In the genomic region with DNA sequence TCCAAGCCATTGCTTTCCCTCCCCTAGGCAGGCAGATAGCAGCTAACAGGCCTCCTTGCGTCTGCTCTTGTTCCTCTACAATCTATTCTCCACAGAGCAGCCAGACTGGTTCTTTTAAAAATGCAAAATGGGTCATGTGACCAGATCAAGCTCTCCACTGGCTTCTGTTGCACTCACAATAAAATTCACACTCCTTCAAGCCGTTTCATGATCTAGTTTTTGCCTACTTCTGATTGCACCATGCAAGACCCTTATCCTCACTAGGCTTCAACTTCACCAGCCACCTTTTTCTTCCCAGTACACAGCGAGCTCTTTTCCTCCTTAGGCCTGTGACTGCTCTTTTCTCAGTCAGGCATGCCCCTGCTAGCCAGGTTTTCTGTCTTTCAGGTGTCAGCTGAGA, we compare ENCODE assay signal across 23 cellular contexts. TPM values are rescaled to one million over a fixed set of nuclear protein-coding genes. Genes with fewer than 3 reads are reported as not detected.
A peak's percentile ranks its signal among the peaks of the same experiment; 100 is the strongest.
DNase-seq lines count a peak whose midpoint lies in the region; ATAC-seq, FAIRE-seq and TF ChIP-seq lines count a peak whose summit lies in the region.
"Had no signal": no experiment of that assay in that cellular context is flagged by ENCODE, and none has a peak within 500 bp of the region (broad histone marks: within the 10 kb centered on the region; RNA-seq: fewer than 3 reads in every experiment).

No MANE protein-coding gene starts in this region.

- no peak overlapping the region; the same call in 1 of the 2 replicates for H3K9ac ChIP-seq in HepG2 (ENCODE audit: insufficient read depth, low read depth, low read length)
- H3K9ac ChIP-seq: BLaER1 treated with 17β-estradiol and CSF1 and Interleukin-3, amounts not matched to agents 10 nM and 100 nM had no signal

- no peak overlapping the region for H3K4me3 Mint-ChIP-seq in activated CD4-positive, alpha-beta T cell treated with anti-CD3 and anti-CD28 coated beads, Interleukin-2, amount 10 ng/mL, durations not matched to agents 24 days and 14 days
- H3K4me3 Mint-ChIP-seq: activated T-helper 17 cell treated with anti-CD3 and anti-CD28 coated beads, Interleukin-2, amount 50 U/mL, for 72 hours; T-helper 2 cell treated with Interferon-gamma antibody and Interleukin-4, amounts not matched to agents 5 μg/mL and 100 μg/mL, for 36 hours had no signal

- H3K36me3 Mint-ChIP-seq in activated CD4-positive, alpha-beta T cell treated with anti-CD3 and anti-CD28 coated beads, Interleukin-2, amount 10 ng/mL, durations not matched to agents 24 days and 14 days (ENCODE audit: low read depth): no peaks in the 10 kb centered on the region

- H3K27ac Mint-ChIP-seq in activated CD4-positive, alpha-beta T cell treated with anti-CD3 and anti-CD28 coated beads, Interleukin-2, amount 10 ng/mL, durations not matched to agents 24 days and 14 days: no peak overlapping the region
- H3K27ac Mint-ChIP-seq: activated T-helper 17 cell treated with anti-CD3 and anti-CD28 coated beads, Interleukin-2, amount 50 U/mL, for 72 hours; T-helper 2 cell treated with Interferon-gamma antibody and Interleukin-4, amounts not matched to agents 5 μg/mL and 100 μg/mL, for 36 hours had no signal

- TF ChIP-seq CTCF in bronchial epithelial cell (IDR thresholded peaks at IDR 0.05; ENCODE audit: insufficient read depth, low read length, severe bottlenecking): no peak
- TF ChIP-seq CTCF in HepG2 (CRISPR knock-in tag; IDR thresholded peaks at IDR 0.05): no peak
- no peak for TF ChIP-seq CTCF in suprapubic skin (IDR thresholded peaks at IDR 0.05)

- TF ChIP-seq EP300 in HepG2 (IDR thresholded peaks at IDR 0.05; ENCODE audit: low read depth in 2 of 2, low read length in 2 of 2): no peak
- TF ChIP-seq EP300 in HepG2 (CRISPR knock-in tag; IDR thresholded peaks at IDR 0.05; ENCODE audit: borderline replicate concordance): no peak
- TF ChIP-seq EP300 in suprapubic skin (IDR thresholded peaks at IDR 0.05): no peak

- ATAC-seq in HepG2: no peak; the same call in 2 of the 3 replicates
- ATAC-seq: activated T-helper 17 cell treated with anti-CD3 and anti-CD28 coated beads, Interleukin-2, amount 50 U/mL, for 72 hours; Panc1 had no signal

- H3K4me1 ChIP-seq in HepG2 (ENCODE audit: insufficient read depth, low read length): peaks cover 67% of the 10 kb centered on the region
- peaks cover 14% of the 10 kb centered on the region for H3K4me1 ChIP-seq in suprapubic skin
- H3K4me1 ChIP-seq: adrenal gland had no signal

- no TSS peak for BruUV-seq in HepG2 (replicated peaks; lab: Mats Ljungman, UMichigan)

- FAIRE-seq in bronchial epithelial cell (lab: Jason Lieb, UNC): peak; percentile 32
- no peak for FAIRE-seq in HepG2 (lab: Jason Lieb, UNC)

- H3K36me3 ChIP-seq in bronchial epithelial cell (ENCODE audit: control insufficient read depth, insufficient read depth, low read length) (no peaks in the 10 kb centered on the region), HepG2 (replicated peaks in 1 of 2; ENCODE audit: control insufficient read depth in 1 of 2, insufficient read depth in 2 of 2, low read length in 2 of 2) (no peaks in the 10 kb centered on the region; a peak in 1 of 5 replicates), suprapubic skin (no peaks in the 10 kb centered on the region)
- H3K36me3 ChIP-seq: adrenal gland; BLaER1 treated with 17β-estradiol and CSF1 and Interleukin-3, amounts not matched to agents 10 nM and 100 nM; esophagus muscularis mucosa; neutrophil had no signal

- H3K4me3 ChIP-seq in bronchial epithelial cell (ENCODE audit: low read depth, low read length) (no peak overlapping the region), HepG2 (replicated peaks in 1 of 3; ENCODE audit: insufficient read depth in 1 of 3, low read depth in 2 of 3, low read length in 3 of 3) (peak overlapping the region in 1 of 3 experiments; percentile 1; a peak in 1 of 6 replicates), suprapubic skin (no peak overlapping the region)
- H3K4me3 ChIP-seq: adrenal gland; BLaER1 treated with 17β-estradiol and CSF1 and Interleukin-3, amounts not matched to agents 10 nM and 100 nM; esophagus muscularis mucosa; SK-N-MC had no signal

- peaks cover 10% of the 10 kb centered on the region for H3K4me1 Mint-ChIP-seq in activated CD4-positive, alpha-beta T cell treated with anti-CD3 and anti-CD28 coated beads, Interleukin-2, amount 10 ng/mL, durations not matched to agents 24 days and 14 days
- H3K4me1 Mint-ChIP-seq: activated T-helper 17 cell treated with anti-CD3 and anti-CD28 coated beads, Interleukin-2, amount 50 U/mL, for 72 hours had no signal

- no peaks in the 10 kb centered on the region for H4K20me1 ChIP-seq in HepG2 (ENCODE audit: insufficient read depth, low read length)
- H4K20me1 ChIP-seq: BLaER1 treated with 17β-estradiol and CSF1 and Interleukin-3, amounts not matched to agents 10 nM and 100 nM had no signal

- no peak overlapping the region for H2AFZ ChIP-seq in HepG2 (ENCODE audit: low read length)

- POLR2A ChIA-PET in HepG2 (lab: Yijun Ruan, JAX): interaction anchor here (1.2 kb wide), 1 partner anchor 19 kb away, joined by 4 read pairs; no protein-coding TSS in a partner anchor

- peak overlapping the region; percentile 44 for H3K4me2 ChIP-seq in HepG2 (ENCODE audit: low read depth, low read length)
- H3K4me2 ChIP-seq: BLaER1 treated with 17β-estradiol and CSF1 and Interleukin-3, amounts not matched to agents 10 nM and 100 nM had no signal

- no peaks in the 10 kb centered on the region for H3K9me3 ChIP-seq in HepG2 (ENCODE audit: low read length)
- H3K9me3 ChIP-seq in suprapubic skin: no peaks in the 10 kb centered on the region
- H3K9me3 ChIP-seq: adrenal gland; BLaER1 treated with 17β-estradiol and CSF1 and Interleukin-3, amounts not matched to agents 10 nM and 100 nM; esophagus muscularis mucosa; neutrophil had no signal

- no peaks in the 10 kb centered on the region for H3K27me3 ChIP-seq in bronchial epithelial cell (ENCODE audit: control insufficient read depth, insufficient read depth, low read length)
- H3K27me3 ChIP-seq in HepG2 (ENCODE audit: control insufficient read depth in 1 of 2, insufficient read depth in 2 of 2, low read length in 2 of 2): no peaks in the 10 kb centered on the region
- no peaks in the 10 kb centered on the region for H3K27me3 ChIP-seq in suprapubic skin
- H3K27me3 ChIP-seq: adrenal gland; BLaER1 treated with 17β-estradiol and CSF1 and Interleukin-3, amounts not matched to agents 10 nM and 100 nM; esophagus muscularis mucosa had no signal

- in situ Hi-C loops in HepG2 (cut with HindIII; ENCODE audit: extremely low pct_ligation_motif_present, low pct_unique_long_range_greater_than_20kb): no loop called here

- intact Hi-C loops in activated CD4-positive, alpha-beta T cell treated with anti-CD3 and anti-CD28 coated beads, Interleukin-2, amount 10 ng/mL, durations not matched to agents 24 days and 14 days (cut with micrococcal nuclease): no loop called here
- intact Hi-C loops in HepG2 (cut with micrococcal nuclease; ENCODE audit: unreplicated experiment): loop anchor here (10.0 kb wide), 1 partner anchor 78 kb away; no protein-coding TSS in a partner anchor

- no peak for TF ChIP-seq POLR2A in HepG2 (IDR thresholded peaks at IDR 0.05; ENCODE audit: insufficient read depth in 1 of 2, low read depth in 2 of 2, low read length in 2 of 2)
- no peak for TF ChIP-seq POLR2A in suprapubic skin (IDR thresholded peaks at IDR 0.05)

- TF ChIP-seq RAD21 in HepG2 (CRISPR knock-in tag; IDR thresholded peaks at IDR 0.05): no peak

- no peaks in the 10 kb centered on the region for H3K79me2 ChIP-seq in HepG2 (ENCODE audit: insufficient read depth, low read length)

- H3K27ac ChIP-seq in HepG2 (ENCODE audit: extremely low read length, insufficient read depth, low read length) (no peak overlapping the region), suprapubic skin (peak overlapping the region; percentile 1)
- H3K27ac ChIP-seq: adrenal gland; BLaER1 treated with 17β-estradiol and CSF1 and Interleukin-3, amounts not matched to agents 10 nM and 100 nM; esophagus muscularis mucosa; neutrophil; SK-N-MC had no signal

- peaks cover 8% of the 10 kb centered on the region for H3K9me3 Mint-ChIP-seq in activated CD4-positive, alpha-beta T cell treated with anti-CD3 and anti-CD28 coated beads, Interleukin-2, amount 10 ng/mL, durations not matched to agents 24 days and 14 days
- H3K9me3 Mint-ChIP-seq: activated T-helper 17 cell treated with anti-CD3 and anti-CD28 coated beads, Interleukin-2, amount 50 U/mL, for 72 hours had no signal

- WGBS in HepG2 (ENCODE audit: low lambda C conversion rate): 62% methylated on average over 3 of the region's 3 CpGs
- WGBS in suprapubic skin: 48% methylated on average over 3 of the region's 3 CpGs

- H3K27me3 Mint-ChIP-seq in activated CD4-positive, alpha-beta T cell treated with anti-CD3 and anti-CD28 coated beads, Interleukin-2, amount 10 ng/mL, durations not matched to agents 24 days and 14 days: peaks cover 25% of the 10 kb centered on the region

- DNase-seq in activated CD4-positive, alpha-beta T cell treated with anti-CD3 and anti-CD28 coated beads, Interleukin-2, amount 10 ng/mL, durations not matched to agents 24 days and 14 days: peak; percentile 48
- DNase-seq in activated CD4-positive, alpha-beta T cell treated with anti-CD3 and anti-CD28 coated beads for 4 hours: no peak
- DNase-seq in bronchial epithelial cell (ENCODE audit: low read depth): peak; percentile 38
- no peak for DNase-seq in HepG2 (ENCODE audit: low spot score)
- DNase-seq in suprapubic skin (ENCODE audit: low spot score in 2 of 2): no peak
- no peak for DNase-seq in globus pallidus (ENCODE audit: low spot score)
- no peak for DNase-seq in RPMI8226
- no peak for DNase-seq in NCI-H146 treated with DMSO at 0.1 percent for 48 hours (lab: John Stamatoyannopoulos, UW; ENCODE audit: unreplicated experiment)
- DNase-seq: adrenal gland; central memory CD4-positive, alpha-beta T cell; DMS79; H7; KG1; midbrain; NCI-H1092; NCI-H2171 treated with DMSO at 0.1 percent for 48 hours had no signal

- CTCF ChIA-PET in HepG2 (lab: Yijun Ruan, JAX; ENCODE audit: low intra/inter-chr PET ratio, low total read pairs): no interaction called here

RNA-seq across cellular contexts. Expression of a gene that starts 6.1 kb away (rescaled TPM):
- total RNA-seq in activated CD4-positive, alpha-beta T cell treated with anti-CD3 and anti-CD28 coated beads, Interleukin-2, amount 10 ng/mL, durations not matched to agents 24 days and 14 days: 26.4 and 27.4 TPM in 2 replicates
- total RNA-seq in bronchial epithelial cell (15.5 and 27.1 TPM in 2 replicates), HepG2 (2016; rRNA removed; fragmentation: Illumina TruSeq; extraction: Trizol) (9.8 and 18.4 TPM in 2 replicates), suprapubic skin (10 to 100 TPM; 14.9 to 26.8 (median 19.2) TPM)
- 0.81 and 0.97 TPM in 2 replicates for total RNA-seq in HepG2 (2016; cell fraction: cytosol; rRNA removed; fragmentation: Illumina TruSeq; extraction: Trizol; ENCODE audit: low read depth)
- total RNA-seq in HepG2 (2016; cell fraction: insoluble cytoplasmic fraction; rRNA removed; fragmentation: Illumina TruSeq; extraction: Trizol): 10.0 and 16.0 TPM in 2 replicates
- 6.8 and 7.2 TPM in 2 replicates for total RNA-seq in HepG2 (2016; cell fraction: membrane; rRNA removed; fragmentation: Illumina TruSeq; extraction: Trizol)
- 10.7 and 12.1 TPM in 2 replicates for total RNA-seq in HepG2 (2016; cell fraction: nucleus; rRNA removed; fragmentation: Illumina TruSeq; extraction: Trizol)
- polyA plus RNA-seq in HepG2 (2011; rRNA removed): 6.0 and 6.5 TPM in 2 replicates
- polyA plus RNA-seq in HepG2 (2011; cell fraction: cytosol; rRNA removed): 2.7 and 4.7 TPM in 2 replicates
- polyA plus RNA-seq in HepG2 (2011; cell fraction: nucleus; rRNA removed): 1.8 and 2.7 TPM in 2 replicates
- polyA plus RNA-seq in HepG2 (2012): 5.8 and 6.5 TPM in 2 replicates
- 0.63 and 0.87 TPM in 2 replicates for polyA plus RNA-seq in HepG2 (2016; cell fraction: cytosol; fragmentation: Illumina TruSeq; extraction: Trizol; ENCODE audit: low read depth)
- polyA plus RNA-seq in HepG2 (2016; cell fraction: insoluble cytoplasmic fraction; fragmentation: Illumina TruSeq; extraction: Trizol; ENCODE audit: low read depth): 18.9 and 21.1 TPM in 2 replicates
- 3.4 and 3.6 TPM in 2 replicates for polyA plus RNA-seq in HepG2 (2016; cell fraction: membrane; fragmentation: Illumina TruSeq; extraction: Trizol; ENCODE audit: low read depth)
- 12.7 and 13.6 TPM in 2 replicates for polyA plus RNA-seq in HepG2 (2016; cell fraction: nucleus; fragmentation: Illumina TruSeq; extraction: Trizol; ENCODE audit: insufficient read depth, low read depth)
- polyA minus RNA-seq in HepG2 (2011; rRNA and poly(A)+ RNA removed; ENCODE audit: low replicate concordance): 3.6 and 6.6 TPM in 2 replicates
- polyA minus RNA-seq in HepG2 (2011; cell fraction: cytosol; rRNA and poly(A)+ RNA removed): 6.2 and 7.1 TPM in 2 replicates
- 13.3 and 14.0 TPM in 2 replicates for polyA minus RNA-seq in HepG2 (2011; cell fraction: nucleus; rRNA and poly(A)+ RNA removed)

Comparison
In these comparisons a context has a peak if more than half of its experiments do, and no peak if none do; other contexts are left out.
1. DNase-seq: peak in activated CD4-positive, alpha-beta T cell treated with anti-CD3 and anti-CD28 coated beads, Interleukin-2, amount 10 ng/mL, durations not matched to agents 24 days and 14 days (single experiment) and bronchial epithelial cell (single experiment); none in activated CD4-positive, alpha-beta T cell treated with anti-CD3 and anti-CD28 coated beads for 4 hours (0 of 2), HepG2 (single experiment), suprapubic skin (0 of 2), globus pallidus (single experiment), RPMI8226 (single experiment) and NCI-H146 treated with DMSO at 0.1 percent for 48 hours (single experiment).